In the genomic region with DNA sequence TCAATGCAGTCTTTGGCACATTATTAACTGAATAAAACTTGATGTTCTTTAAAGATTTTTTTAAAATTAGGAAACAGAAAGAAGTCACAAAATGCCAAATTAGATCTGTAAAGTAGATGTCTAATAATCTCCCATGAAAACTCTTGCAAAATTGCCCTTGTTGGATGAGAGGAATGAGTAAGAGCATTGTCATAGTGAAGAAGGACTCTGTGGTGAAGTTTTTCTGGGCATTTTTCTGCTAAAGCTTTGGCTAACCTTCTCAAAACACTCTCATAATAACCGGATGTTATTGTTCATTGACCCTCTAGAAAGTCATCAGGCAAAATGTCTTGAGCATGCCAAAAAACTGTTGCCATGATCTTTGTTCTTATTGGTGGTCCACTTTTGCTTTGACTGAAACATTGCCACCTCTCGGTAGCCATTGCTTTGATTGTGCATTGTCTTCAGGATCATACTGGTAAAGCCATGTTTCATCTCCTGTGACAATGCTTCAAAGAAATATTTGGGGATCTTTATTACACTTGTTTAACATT, we compare ENCODE assay signal across 18 cellular contexts.
DNase-seq lines count a peak whose midpoint lies in the region; ATAC-seq, FAIRE-seq and TF ChIP-seq lines count a peak whose summit lies in the region.
"Had no signal": no experiment of that assay in that cellular context is flagged by ENCODE, and none has a peak within 500 bp of the region (broad histone marks: within the 10 kb centered on the region; RNA-seq: fewer than 3 reads in every experiment).

No MANE protein-coding gene starts in this region.

- DNase-seq in H54 (ENCODE audit: insufficient read length, low spot score) (no peak), M059J (ENCODE audit: low read depth) (peak; percentile 2), fibroblast of mammary gland (ENCODE audit: low read depth) (peak; percentile 5), pons (ENCODE audit: low spot score) (no peak)
- no peak for DNase-seq in stimulated activated effector memory CD8-positive, alpha-beta T cell treated with anti-CD3 and anti-CD28 coated beads, Interleukin-12 subunit alpha, Interleukin-12 subunit beta, amount 100 ng/mL, for 72 hours (ENCODE audit: low spot score in 2 of 2)
- DNase-seq: 8988T; ACHN; CD4-positive, CD25-positive, alpha-beta regulatory T cell; DMS53; GOT3; KG1 had no signal

- H3K27me3 ChIP-seq in ACC112 (ENCODE audit: insufficient read depth, low read length), result no peaks in the 10 kb centered on the region
- H3K27me3 ChIP-seq: BLaER1 treated with 17β-estradiol and CSF1 and Interleukin-3, amounts not matched to agents 10 nM and 100 nM had no signal

- H3K36me3 Mint-ChIP-seq in stimulated activated effector memory CD8-positive, alpha-beta T cell treated with anti-CD3 and anti-CD28 coated beads, Interleukin-12 subunit alpha, Interleukin-12 subunit beta, amount 100 ng/mL, for 72 hours, result no peaks in the 10 kb centered on the region
- H3K36me3 Mint-ChIP-seq: CD4-positive, CD25-positive, alpha-beta regulatory T cell; IgD-negative memory B cell had no signal

- H3K79me2 ChIP-seq in ACC112 (ENCODE audit: control insufficient read depth, insufficient read depth, low read length, unreplicated experiment), result no peaks in the 10 kb centered on the region

- H3K4me3 Mint-ChIP-seq in stimulated activated effector memory CD8-positive, alpha-beta T cell treated with anti-CD3 and anti-CD28 coated beads, Interleukin-12 subunit alpha, Interleukin-12 subunit beta, amount 100 ng/mL, for 72 hours, result no peak overlapping the region
- H3K4me3 Mint-ChIP-seq: CD4-positive, CD25-positive, alpha-beta regulatory T cell; IgD-negative memory B cell had no signal

- peak overlapping the region; percentile 3; the same call in 1 of the 2 replicates for H3K27ac ChIP-seq in ACC112 (ENCODE audit: low read depth, low read length)
- H3K27ac ChIP-seq: BLaER1 treated with 17β-estradiol and CSF1 and Interleukin-3, amounts not matched to agents 10 nM and 100 nM had no signal

- no peak overlapping the region for H3K27ac Mint-ChIP-seq in stimulated activated effector memory CD8-positive, alpha-beta T cell treated with anti-CD3 and anti-CD28 coated beads, Interleukin-12 subunit alpha, Interleukin-12 subunit beta, amount 100 ng/mL, for 72 hours
- H3K27ac Mint-ChIP-seq: CD4-positive, CD25-positive, alpha-beta regulatory T cell; IgD-negative memory B cell had no signal

- peaks cover 21% of the 10 kb centered on the region for H3K9me3 Mint-ChIP-seq in stimulated activated effector memory CD8-positive, alpha-beta T cell treated with anti-CD3 and anti-CD28 coated beads, Interleukin-12 subunit alpha, Interleukin-12 subunit beta, amount 100 ng/mL, for 72 hours

- H2AFZ ChIP-seq in ACC112 (ENCODE audit: low read length, unreplicated experiment), result no peak overlapping the region

- no peak for ATAC-seq in HG02610 (IDR thresholded peaks at IDR 0.05; ENCODE audit: unreplicated experiment)
- no peak for ATAC-seq in stimulated activated effector memory CD8-positive, alpha-beta T cell treated with anti-CD3 and anti-CD28 coated beads, Interleukin-12 subunit alpha, Interleukin-12 subunit beta, amount 100 ng/mL, for 72 hours
- ATAC-seq: GM12878 had no signal

- no peaks in the 10 kb centered on the region for H3K4me1 ChIP-seq in ACC112 (ENCODE audit: control insufficient read depth, insufficient read depth, low read length, unreplicated experiment)
- H3K4me1 ChIP-seq: BLaER1 treated with 17β-estradiol and CSF1 and Interleukin-3, amounts not matched to agents 10 nM and 100 nM; HAP-1 had no signal

- no peak for TF ChIP-seq CTCF in fibroblast of mammary gland (conservative IDR thresholded peaks at IDR 0.05; ENCODE audit: control insufficient read depth, insufficient read depth, low read depth, low read length)

- no peak for TF ChIP-seq POLR2A in H54 (IDR thresholded peaks at IDR 0.05; ENCODE audit: low read depth, low read length)

- H3K4me3 ChIP-seq in ACC112 (ENCODE audit: low read depth, low read length), result no peak overlapping the region
- no peak overlapping the region for H3K4me3 ChIP-seq in fibroblast of mammary gland (ENCODE audit: control insufficient read depth, low read depth, low read length)
- H3K4me3 ChIP-seq: BLaER1 treated with 17β-estradiol and CSF1 and Interleukin-3, amounts not matched to agents 10 nM and 100 nM; GM12878; HAP-1 had no signal

- H3K36me3 ChIP-seq in ACC112 (ENCODE audit: insufficient read depth, low read length), result no peaks in the 10 kb centered on the region
- H3K36me3 ChIP-seq: BLaER1 treated with 17β-estradiol and CSF1 and Interleukin-3, amounts not matched to agents 10 nM and 100 nM; HAP-1 had no signal

- no peaks in the 10 kb centered on the region for H3K4me1 Mint-ChIP-seq in stimulated activated effector memory CD8-positive, alpha-beta T cell treated with anti-CD3 and anti-CD28 coated beads, Interleukin-12 subunit alpha, Interleukin-12 subunit beta, amount 100 ng/mL, for 72 hours
- H3K4me1 Mint-ChIP-seq: CD4-positive, CD25-positive, alpha-beta regulatory T cell; IgD-negative memory B cell had no signal

- FAIRE-seq in H54 (lab: Jason Lieb, UNC), result peak; percentile 84
- FAIRE-seq: GM12878, GM18507 had no signal

Comparison
In these comparisons a context has a peak if more than half of its experiments do, and no peak if none do; other contexts are left out.
1. DNase-seq: peak in M059J (single experiment) and fibroblast of mammary gland (single experiment); none in H54 (single experiment), stimulated activated effector memory CD8-positive, alpha-beta T cell treated with anti-CD3 and anti-CD28 coated beads, Interleukin-12 subunit alpha, Interleukin-12 subunit beta, amount 100 ng/mL, for 72 hours (0 of 2) and pons (single experiment).